28 cellular contexts compared by ENCODE assay signal in genomic region chr10:7165500-7166177, GRCh38.
"Had no signal": no experiment of that assay in that cellular context is flagged by ENCODE, and none has a peak within 500 bp of the region (broad histone marks: within the 10 kb centered on the region; RNA-seq: fewer than 3 reads in every experiment).

No MANE protein-coding gene starts in this region.

- H3K27ac Mint-ChIP-seq: mesothelial cell of epicardium had no signal

- H3K9me3 Mint-ChIP-seq: mesothelial cell of epicardium; naive B cell; stimulated activated naive CD8-positive, alpha-beta T cell treated with anti-CD3 and anti-CD28 coated beads, Interleukin-15, amount 100 ng/mL, for 72 hours had no signal

- H3K4me3 Mint-ChIP-seq: mesothelial cell of epicardium; naive B cell; stimulated activated naive CD8-positive, alpha-beta T cell treated with anti-CD3 and anti-CD28 coated beads, Interleukin-15, amount 100 ng/mL, for 72 hours had no signal

- H3K36me3 Mint-ChIP-seq: mesothelial cell of epicardium had no signal

- ATAC-seq: heart right ventricle; left colon; mucosa of descending colon; sciatic nerve; stimulated activated naive CD8-positive, alpha-beta T cell treated with anti-CD3 and anti-CD28 coated beads, Interleukin-15, amount 100 ng/mL, for 72 hours; upper lobe of right lung had no signal

- DNase-seq: dermis blood vessel endothelial cell; effector memory CD4-positive, alpha-beta T cell; erythroblast; esophagus squamous epithelium; foreskin melanocyte; glutamatergic neuron; heart right ventricle; hippocampal formation; islet precursor cell; kidney glomerular epithelial cell; left colon; mesenchymal stem cell; mucosa of descending colon; naive B cell; occipital lobe; ovary; posterior cingulate gyrus; stimulated activated CD4-positive, alpha-beta T cell treated with anti-CD3 and anti-CD28 coated beads, Interleukin-12 subunit alpha, Interleukin-12 subunit beta, amount 100 ng/mL, for 4 hours; stimulated activated CD4-positive, alpha-beta T cell treated with anti-CD3 and anti-CD28 coated beads, Interleukin-1b, Interleukin-23, amount 100 ng/mL, for 48 hours; stimulated activated CD4-positive, alpha-beta T cell treated with anti-CD3 and anti-CD28 coated beads, Interleukin-4, amount 100 ng/mL, for 1 hour; stimulated activated CD8-positive, alpha-beta memory T cell treated with anti-CD3 and anti-CD28 coated beads, Interleukin-4, amount 100 ng/mL, for 48 hours; stimulated activated naive CD4-positive, alpha-beta T cell; stimulated activated naive CD8-positive, alpha-beta T cell treated with anti-CD3 and anti-CD28 coated beads, Interleukin-15, amount 100 ng/mL, for 72 hours; transverse colon; upper lobe of right lung; uterus had no signal

- H3K27me3 Mint-ChIP-seq: naive B cell; stimulated activated naive CD8-positive, alpha-beta T cell treated with anti-CD3 and anti-CD28 coated beads, Interleukin-15, amount 100 ng/mL, for 72 hours had no signal

- H3K4me1 Mint-ChIP-seq: mesothelial cell of epicardium had no signal
